ENCODE assay signal across 26 cellular contexts in the genomic region with DNA sequence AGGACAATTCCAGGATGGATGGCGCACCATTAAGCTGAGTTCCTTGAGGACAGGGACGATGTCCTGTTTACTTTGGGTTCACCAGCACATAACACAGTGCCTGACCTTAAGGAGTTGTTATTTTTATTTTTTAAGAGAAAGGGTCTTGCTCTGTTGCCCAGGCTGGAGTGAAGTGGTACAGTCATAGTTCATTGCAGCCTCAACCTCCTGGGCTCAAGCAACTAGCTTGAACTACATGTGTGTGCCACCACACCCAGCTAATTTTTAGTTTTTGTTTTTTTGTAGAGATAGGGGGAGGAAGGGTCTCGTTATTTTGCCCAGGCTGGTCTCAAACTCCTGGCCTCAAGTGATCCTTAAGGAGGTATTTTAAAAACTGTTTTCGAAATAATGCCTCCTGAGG. TPM values are rescaled to one million over a fixed set of nuclear protein-coding genes. Genes with fewer than 3 reads are reported as not detected.
DNase-seq lines count a peak whose midpoint lies in the region; ATAC-seq and TF ChIP-seq lines count a peak whose summit lies in the region.
"Had no signal": no experiment of that assay in that cellular context is flagged by ENCODE, and none has a peak within 500 bp of the region (broad histone marks: within the 10 kb centered on the region; RNA-seq: fewer than 3 reads in every experiment).

No MANE protein-coding gene starts in this region.

- TF ChIP-seq CTCF in VCaP (conservative IDR thresholded peaks at IDR 0.05): no peak
- TF ChIP-seq CTCF in smooth muscle cell (IDR thresholded peaks at IDR 0.05; ENCODE audit: borderline replicate concordance, insufficient read depth, poor library complexity, severe bottlenecking): no peak

- H3K14ac ChIP-seq in mesenchymal stem cell (ENCODE audit: low read length in 2 of 2): no peak overlapping the region

- in situ Hi-C loops in GM23248 (cut with MboI): no loop called here

- H3K27ac ChIP-seq in GM23248 (peak overlapping the region; percentile 99), VCaP (peak overlapping the region; percentile 82), mesenchymal stem cell (ENCODE audit: low read length, poor library complexity, severe bottlenecking) (peak overlapping the region; percentile 10), smooth muscle cell (ENCODE audit: low read depth) (peak overlapping the region; percentile 98)
- H3K27ac ChIP-seq: coronary artery, SK-N-MC had no signal

- no peaks in the 10 kb centered on the region for H4K20me1 ChIP-seq in GM23248 (ENCODE audit: insufficient read depth)
- peaks cover 31% of the 10 kb centered on the region for H4K20me1 ChIP-seq in smooth muscle cell (ENCODE audit: low read depth)

- H3K4me1 ChIP-seq in GM23248 (ENCODE audit: insufficient read depth): peaks cover 16% of the 10 kb centered on the region
- H3K4me1 ChIP-seq in mesenchymal stem cell (ENCODE audit: control insufficient read depth, insufficient read depth, low read depth, low read length): no peaks in the 10 kb centered on the region
- H3K4me1 ChIP-seq in smooth muscle cell (ENCODE audit: low read depth): peaks cover 26% of the 10 kb centered on the region

- H3F3A ChIP-seq in GM23248 (ENCODE audit: insufficient read depth) (peaks cover 48% of the 10 kb centered on the region), smooth muscle cell (ENCODE audit: low read depth) (peaks cover 9% of the 10 kb centered on the region)

- no peaks in the 10 kb centered on the region for H3K79me1 ChIP-seq in mesenchymal stem cell (replicated peaks; ENCODE audit: low read length, poor library complexity, severe bottlenecking)

- H3K4ac ChIP-seq in mesenchymal stem cell (ENCODE audit: low read depth in 1 of 2, low read length in 2 of 2): peak overlapping the region in 1 of 2 experiments; percentile 48

- peak overlapping the region; percentile 61 to 82 for H2BK12ac ChIP-seq in mesenchymal stem cell (ENCODE audit: low read length in 2 of 2)

- H3K9me2 ChIP-seq in GM23248 (ENCODE audit: insufficient read depth): no peaks in the 10 kb centered on the region

- 66 to 80% methylated on average over 4 of the region's 4 CpGs for WGBS in GM23248 (ENCODE audit: low coverage in 1 of 2, low lambda C conversion rate in 2 of 2, missing lambda C conversion rate in 2 of 2), 2 experiments
- 76% methylated on average over 4 of the region's 4 CpGs for WGBS in mesenchymal stem cell
- 87% methylated on average over 4 of the region's 4 CpGs for WGBS in smooth muscle cell (ENCODE audit: low lambda C conversion rate)

- H3K36me3 ChIP-seq in GM23248 (ENCODE audit: low read depth) (no peaks in the 10 kb centered on the region), mesenchymal stem cell (ENCODE audit: control insufficient read depth in 1 of 2, insufficient read depth in 2 of 2, low read depth in 1 of 2, low read length in 2 of 2) (no peaks in the 10 kb centered on the region), smooth muscle cell (ENCODE audit: low read depth) (no peaks in the 10 kb centered on the region)
- H3K36me3 ChIP-seq: transverse colon had no signal

- H4K8ac ChIP-seq in mesenchymal stem cell (ENCODE audit: low read length): peak overlapping the region; percentile 84

- H2AFZ ChIP-seq in GM23248 (no peak overlapping the region), mesenchymal stem cell (ENCODE audit: low read depth, low read length) (no peak overlapping the region), smooth muscle cell (ENCODE audit: low read depth) (no peak overlapping the region)

- peak overlapping the region; percentile 81 for H2AK5ac ChIP-seq in mesenchymal stem cell (ENCODE audit: low read length, severe bottlenecking)

- H3K9me3 ChIP-seq in GM23248 (ENCODE audit: low read depth): no peaks in the 10 kb centered on the region
- no peaks in the 10 kb centered on the region for H3K9me3 ChIP-seq in mesenchymal stem cell (ENCODE audit: control insufficient read depth, low read length)
- H3K9me3 ChIP-seq in smooth muscle cell (replicated peaks; ENCODE audit: low read depth): no peaks in the 10 kb centered on the region
- H3K9me3 ChIP-seq: MG63, transverse colon had no signal

- H2BK5ac ChIP-seq in mesenchymal stem cell (ENCODE audit: low read depth, low read length, poor library complexity, severe bottlenecking): no peak overlapping the region

- H3K79me2 ChIP-seq in GM23248 (ENCODE audit: insufficient read depth) (peaks cover 33% of the 10 kb centered on the region), smooth muscle cell (ENCODE audit: low read depth) (peaks cover 32% of the 10 kb centered on the region)

- no peak overlapping the region for H3K23ac ChIP-seq in mesenchymal stem cell (ENCODE audit: low read length in 2 of 2)

- no peak for DNase-seq in GM23248
- no peak for DNase-seq in mesenchymal stem cell
- no peak for DNase-seq in smooth muscle cell (lab: John Stamatoyannopoulos, UW; ENCODE audit: unreplicated experiment)
- no peak for DNase-seq in dedifferentiated amniotic fluid mesenchymal stem cell (ENCODE audit: extremely low spot score)
- DNase-seq in DMS114 treated with DMSO at 0.1 percent for 48 hours (lab: John Stamatoyannopoulos, UW; ENCODE audit: unreplicated experiment): no peak
- no peak for DNase-seq in left colon
- DNase-seq: activated CD4-positive, CD25-positive, alpha-beta regulatory T cell; activated CD8-positive, alpha-beta T cell treated with anti-CD3 and anti-CD28 coated beads, Interleukin-2, amount 10 ng/mL, durations not matched to agents 7 days and 5 days; activated T-cell treated with anti-CD3 and anti-CD28 coated beads, Interleukin-2, amount 50 U/mL, for 72 hours; AML-193; H7; left cardiac atrium; midbrain; NCI-H1436 treated with DMSO at 0.1 percent for 48 hours; NCI-H748 treated with DMSO at 0.1 percent for 48 hours; occipital lobe; stimulated activated CD4-positive, alpha-beta T cell treated with anti-CD3 and anti-CD28 coated beads, Interleukin-1b, Interleukin-23, amount 100 ng/mL, for 48 hours; transverse colon had no signal

- no peak overlapping the region for H4K91ac ChIP-seq in mesenchymal stem cell (ENCODE audit: low read length)

- ATAC-seq in left colon: no peak
- ATAC-seq: activated CD8-positive, alpha-beta T cell treated with anti-CD3 and anti-CD28 coated beads, Interleukin-2, amount 10 ng/mL, durations not matched to agents 7 days and 5 days; activated T-cell treated with anti-CD3 and anti-CD28 coated beads, Interleukin-2, amount 50 U/mL, for 72 hours; left cardiac atrium; Panc1; sciatic nerve had no signal

- H2BK120ac ChIP-seq in mesenchymal stem cell (ENCODE audit: low read depth, low read length): no peak overlapping the region

- H3K9ac ChIP-seq in GM23248: no peak overlapping the region
- peak overlapping the region; percentile 99 for H3K9ac ChIP-seq in mesenchymal stem cell (ENCODE audit: low read length)
- no peak overlapping the region for H3K9ac ChIP-seq in smooth muscle cell (ENCODE audit: low read depth)

- no peak overlapping the region for H3K18ac ChIP-seq in mesenchymal stem cell (ENCODE audit: low read depth in 1 of 2, low read length in 2 of 2)

- H3K4me3 ChIP-seq in GM23248 (no peak overlapping the region), mesenchymal stem cell (ENCODE audit: insufficient read depth in 1 of 2, low read depth in 1 of 2, low read length in 2 of 2) (no peak overlapping the region), smooth muscle cell (no peak overlapping the region)
- H3K4me3 ChIP-seq: coronary artery, MG63, SK-N-MC, transverse colon had no signal

- no peak overlapping the region for H2BK15ac ChIP-seq in mesenchymal stem cell (ENCODE audit: low read depth, poor library complexity, severe bottlenecking)

- H3K27me3 ChIP-seq in GM23248 (replicated peaks; ENCODE audit: insufficient read depth): no peaks in the 10 kb centered on the region
- peaks cover 0 to 11% of the 10 kb centered on the region in 2 experiments for H3K27me3 ChIP-seq in mesenchymal stem cell (ENCODE audit: control insufficient read depth in 1 of 2, insufficient read depth in 1 of 2, low read length in 2 of 2)
- no peaks in the 10 kb centered on the region for H3K27me3 ChIP-seq in smooth muscle cell (ENCODE audit: low read depth)
- H3K27me3 ChIP-seq: MG63 had no signal

- H3K4me2 ChIP-seq in GM23248 (ENCODE audit: unreplicated experiment) (peak overlapping the region; percentile 89), mesenchymal stem cell (ENCODE audit: low read length, poor library complexity, severe bottlenecking) (no peak overlapping the region), smooth muscle cell (peak overlapping the region; percentile 90)

- intact Hi-C loops in left colon (cut with DNase I, micrococcal nuclease): no loop called here

RNA-seq across cellular contexts. Expression of a gene that starts 1.7 kb away (rescaled TPM):
- 1,466 and 1,589 TPM in 2 replicates for total RNA-seq in GM23248 (2014; rRNA removed; shearing (Covaris generic))
- 1,706 and 1,740 TPM in 2 replicates for polyA plus RNA-seq in GM23248 (2016; fragmentation: Nextera tagmentation; extraction: Ambion mirVana)
- 923 TPM for polyA plus RNA-seq in mesenchymal stem cell (2013, experiment 1 of 2)
- polyA plus RNA-seq in mesenchymal stem cell (2013, experiment 2 of 2): 940 TPM
- 679 and 873 TPM in 2 replicates for total RNA-seq in smooth muscle cell
- polyA plus RNA-seq in smooth muscle cell: 605 and 783 TPM in 2 replicates
- total RNA-seq in left colon: 10 to 100 TPM; 36.3 to 42.6 TPM

RNA-seq across cellular contexts. Expression of a gene that starts 38.2 kb away (rescaled TPM):
- not detected in 2 replicates for total RNA-seq in GM23248 (2014; rRNA removed; shearing (Covaris generic))
- polyA plus RNA-seq in GM23248 (2016; fragmentation: Nextera tagmentation; extraction: Ambion mirVana) (2.2 and 2.6 TPM in 2 replicates), smooth muscle cell (1.7 and 4.0 TPM in 2 replicates)
- not detected for polyA plus RNA-seq in mesenchymal stem cell (2013, experiment 1 of 2)
- polyA plus RNA-seq in mesenchymal stem cell (2013, experiment 2 of 2): not detected
- total RNA-seq in smooth muscle cell (not detected in 2 replicates), left colon (not detected)
- total RNA-seq: activated CD8-positive, alpha-beta T cell treated with anti-CD3 and anti-CD28 coated beads, Interleukin-2, amount 10 ng/mL, durations not matched to agents 7 days and 5 days; activated T-cell treated with anti-CD3 and anti-CD28 coated beads, Interleukin-2, amount 50 U/mL, for 72 hours; foreskin keratinocyte; G401; H7; left cardiac atrium; occipital lobe; sciatic nerve; transverse colon had no signal
- polyA plus RNA-seq: foreskin keratinocyte had no signal

RNA-seq across cellular contexts. Expression of a gene that starts 54.3 kb away (rescaled TPM):
- total RNA-seq in GM23248 (2014; rRNA removed; shearing (Covaris generic)): 3.1 and 3.8 TPM in 2 replicates
- polyA plus RNA-seq in GM23248 (2016; fragmentation: Nextera tagmentation; extraction: Ambion mirVana) (2.8 and 3.9 TPM in 2 replicates), smooth muscle cell (3.1 and 4.7 TPM in 2 replicates)
- 2.2 TPM for polyA plus RNA-seq in mesenchymal stem cell (2013, experiment 1 of 2)
- 1.4 TPM for polyA plus RNA-seq in mesenchymal stem cell (2013, experiment 2 of 2)
- total RNA-seq in smooth muscle cell (2.7 and 3.2 TPM in 2 replicates), left colon (1 to 10 TPM; 1.5 to 5.6 TPM)

Comparison
In these comparisons a context has a peak if more than half of its experiments do, and no peak if none do; other contexts are left out.
1. H3K27ac ChIP-seq: peak in every context shown above with its lines; median percentile 99 in GM23248; 98 in smooth muscle cell; 82 in VCaP; 10 in mesenchymal stem cell.
2. RNA of a gene that starts 1.7 kb away (total RNA-seq): 1,466 to 1,589 TPM in GM23248 and 679 to 873 TPM in smooth muscle cell; 36.3 to 42.6 TPM in left colon; every median in the first group is over 10 times any median in the second.